Comparison of ENCODE assay signal across 23 cellular contexts in the genomic region with DNA sequence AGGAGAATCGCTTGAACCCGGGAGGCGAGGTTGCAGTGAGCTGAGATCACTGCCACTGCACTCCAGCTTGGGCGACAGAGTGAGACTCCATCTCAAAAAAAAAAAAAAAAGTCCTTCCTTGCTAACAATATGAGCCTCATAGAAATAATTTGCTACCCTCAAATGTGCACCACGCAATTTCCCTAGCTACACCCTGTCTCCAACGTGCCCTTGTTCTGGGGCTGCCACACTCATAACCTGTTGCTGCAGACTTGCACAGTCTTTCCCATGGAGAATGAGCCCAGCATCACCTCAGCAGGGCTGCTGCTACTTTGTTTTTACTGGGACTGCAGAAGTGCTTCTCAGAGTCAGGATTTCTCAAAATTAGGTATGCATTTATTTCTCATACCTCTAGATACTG.
"Had no signal": no experiment of that assay in that cellular context is flagged by ENCODE, and none has a peak within 500 bp of the region (broad histone marks: within the 10 kb centered on the region; RNA-seq: fewer than 3 reads in every experiment).

No MANE protein-coding gene starts in this region.

- H3K9me3 Mint-ChIP-seq: activated CD4-positive, alpha-beta T cell treated with anti-CD3 and anti-CD28 coated beads, Interleukin-2, amount 10 ng/mL, durations not matched to agents 7 days and 5 days; activated naive CD4-positive, alpha-beta T cell treated with anti-CD3 and anti-CD28 coated beads, Interleukin-2, amount 50 U/mL, for 24 hours; activated T-cell treated with anti-CD3 and anti-CD28 coated beads, Interleukin-2, amount 50 U/mL, for 72 hours; effector memory CD8-positive, alpha-beta T cell; immature natural killer cell had no signal

- H3K4me1 ChIP-seq: left ventricle myocardium inferior, prostate gland, right atrium auricular region had no signal

- H3K9me3 ChIP-seq: adrenal gland, left ventricle myocardium inferior, prostate gland, right atrium auricular region, stomach had no signal

- FAIRE-seq: astrocyte, bronchial epithelial cell, small intestine had no signal

- H3K4me1 Mint-ChIP-seq: neural crest cell had no signal

- H3K4me3 ChIP-seq: adrenal gland, left ventricle myocardium inferior, prostate gland, right atrium auricular region, stomach had no signal

- H3K27ac ChIP-seq: left ventricle myocardium inferior, prostate gland, right atrium auricular region had no signal

- H3K36me3 Mint-ChIP-seq: activated naive CD4-positive, alpha-beta T cell treated with anti-CD3 and anti-CD28 coated beads, Interleukin-2, amount 50 U/mL, for 24 hours; immature natural killer cell had no signal

- H3K27me3 ChIP-seq: adrenal gland, right atrium auricular region, stomach had no signal

- H3K4me3 Mint-ChIP-seq: activated CD4-positive, alpha-beta T cell treated with anti-CD3 and anti-CD28 coated beads, Interleukin-2, amount 10 ng/mL, durations not matched to agents 7 days and 5 days; neural crest cell; type B pancreatic cell had no signal

- H3K36me3 ChIP-seq: adrenal gland, left ventricle myocardium inferior, prostate gland, right atrium auricular region, stomach had no signal

- DNase-seq: activated CD4-positive, alpha-beta T cell treated with anti-CD3 and anti-CD28 coated beads, Interleukin-2, amount 10 ng/mL, durations not matched to agents 7 days and 5 days; activated CD8-positive, alpha-beta memory T cell treated with anti-CD3 and anti-CD28 coated beads, Interleukin-2, amount 50 U/mL, for 4 hours; activated gamma-delta T cell; activated T-cell treated with anti-CD3 and anti-CD28 coated beads, Interleukin-2, amount 50 U/mL, for 72 hours; adrenal gland; cerebellar nuclear complex; dermis blood vessel endothelial cell; effector memory CD8-positive, alpha-beta T cell; immature natural killer cell; kidney glomerular epithelial cell; left ventricle myocardium inferior; stimulated activated CD4-positive, alpha-beta T cell treated with anti-CD3 and anti-CD28 coated beads, Interleukin-15, amount 100 ng/mL, for 24 hours; stimulated activated CD4-positive, alpha-beta T cell treated with anti-CD3 and anti-CD28 coated beads, Interleukin-2, amount 100 ng/mL, for 48 hours; stomach; SW 1271 had no signal

- H3K27ac Mint-ChIP-seq: activated CD4-positive, alpha-beta T cell treated with anti-CD3 and anti-CD28 coated beads, Interleukin-2, amount 10 ng/mL, durations not matched to agents 7 days and 5 days; activated naive CD4-positive, alpha-beta T cell treated with anti-CD3 and anti-CD28 coated beads, Interleukin-2, amount 50 U/mL, for 24 hours; activated T-cell treated with anti-CD3 and anti-CD28 coated beads, Interleukin-2, amount 50 U/mL, for 72 hours; effector memory CD8-positive, alpha-beta T cell; type B pancreatic cell had no signal
